In the genomic region with DNA sequence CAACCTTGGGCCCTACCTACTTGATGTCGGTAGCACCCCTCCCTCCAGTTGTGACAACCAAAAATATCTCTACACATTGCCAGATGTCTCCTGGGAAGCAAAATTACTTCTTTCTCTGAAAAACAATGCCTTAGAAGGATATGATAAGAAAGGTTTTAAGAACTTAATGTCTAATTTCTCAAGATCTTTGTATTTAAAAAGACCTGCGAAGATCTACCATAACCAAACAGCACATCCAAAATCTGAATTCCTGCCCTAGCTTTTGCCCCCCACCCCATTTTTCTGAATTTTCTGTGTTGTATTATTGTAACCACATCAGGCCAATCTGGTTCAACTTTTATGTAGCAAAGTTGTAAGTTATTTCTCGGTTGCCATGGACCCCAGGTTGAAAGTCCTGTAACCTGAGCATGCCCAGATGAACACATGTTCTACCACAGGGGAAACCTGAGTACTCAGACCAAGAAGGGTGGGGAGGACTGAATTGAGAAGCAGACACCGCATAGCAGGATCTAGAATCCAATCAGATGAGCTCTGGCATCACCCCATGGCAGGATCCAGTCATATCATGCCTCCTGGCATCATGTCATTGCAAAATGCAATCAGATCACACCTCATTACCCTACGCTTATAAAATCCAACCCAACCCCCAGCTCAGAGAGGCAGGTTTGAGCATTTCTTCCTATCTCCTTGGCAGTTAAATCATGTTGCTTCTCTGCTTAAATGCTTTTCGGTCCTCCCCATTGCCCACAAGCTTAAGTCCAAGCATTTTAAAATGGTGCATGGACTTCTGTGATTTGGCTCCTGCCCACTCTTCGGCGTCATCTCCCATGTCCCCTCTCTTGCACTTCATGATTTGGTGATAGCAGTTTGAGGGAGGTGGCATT, we compare ENCODE assay signal across 1 cellular context.
TF ChIP-seq lines count a peak whose summit lies in the region.

No MANE protein-coding gene starts in this region.

TF ChIP-seq in IMR-90, 13 proteins besides CTCF, POLR2A, EP300 and RAD21 (continued from another document):
- TF ChIP-seq RCOR1 (IDR thresholded peaks at IDR 0.05; ENCODE audit: insufficient replicate concordance, low read length), result no peak
- TF ChIP-seq CHD1 (IDR thresholded peaks at IDR 0.05; ENCODE audit: low read depth, low read length), result no peak
- TF ChIP-seq, protein P1, sequence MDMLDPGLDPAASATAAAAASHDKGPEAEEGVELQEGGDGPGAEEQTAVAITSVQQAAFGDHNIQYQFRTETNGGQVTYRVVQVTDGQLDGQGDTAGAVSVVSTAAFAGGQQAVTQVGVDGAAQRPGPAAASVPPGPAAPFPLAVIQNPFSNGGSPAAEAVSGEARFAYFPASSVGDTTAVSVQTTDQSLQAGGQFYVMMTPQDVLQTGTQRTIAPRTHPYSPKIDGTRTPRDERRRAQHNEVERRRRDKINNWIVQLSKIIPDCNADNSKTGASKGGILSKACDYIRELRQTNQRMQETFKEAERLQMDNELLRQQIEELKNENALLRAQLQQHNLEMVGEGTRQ (IDR thresholded peaks at IDR 0.05; ENCODE audit: low read depth, low read length), result no peak
- no peak for TF ChIP-seq MAZ (IDR thresholded peaks at IDR 0.05; ENCODE audit: borderline replicate concordance, low read depth, low read length)
- no peak for TF ChIP-seq RFX5 (IDR thresholded peaks at IDR 0.05; ENCODE audit: low read depth, low read length)
